In the genomic region with DNA sequence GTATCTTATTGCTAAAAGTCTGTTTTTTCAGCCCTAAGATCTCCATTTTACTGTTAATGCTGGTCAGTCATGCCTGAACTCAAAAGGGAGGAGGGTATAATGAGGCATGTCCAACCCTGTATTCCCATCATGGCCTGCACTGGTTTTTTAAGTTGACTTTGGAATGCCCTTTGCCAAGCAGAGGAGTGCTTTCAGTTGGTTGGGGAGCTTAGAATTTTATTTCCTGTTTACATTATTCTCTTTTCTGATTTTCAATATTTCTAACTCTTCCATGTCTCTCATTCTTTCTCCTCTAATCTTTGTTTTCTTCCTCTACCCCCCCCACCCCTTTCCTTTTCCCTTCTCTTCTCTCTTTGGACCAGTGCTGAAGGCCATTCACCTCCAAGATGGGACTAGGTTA, we compare ENCODE assay signal across 14 cellular contexts. TPM values are rescaled to one million over a fixed set of nuclear protein-coding genes. Genes with fewer than 3 reads are reported as not detected.
A peak's percentile ranks its signal among the peaks of the same experiment; 100 is the strongest.
DNase-seq lines count a peak whose midpoint lies in the region; ATAC-seq and TF ChIP-seq lines count a peak whose summit lies in the region.
"Had no signal": no experiment of that assay in that cellular context is flagged by ENCODE, and none has a peak within 500 bp of the region (broad histone marks: within the 10 kb centered on the region; RNA-seq: fewer than 3 reads in every experiment).

No MANE protein-coding gene starts in this region.

- ATAC-seq in GM23338 = no peak
- no peak for ATAC-seq in activated T-helper 17 cell treated with anti-CD3 and anti-CD28 coated beads, Interleukin-2, amount 50 U/mL, for 72 hours (replicated peaks)
- ATAC-seq in esophagus mucosa = peak; percentile 10

- H3K36me3 ChIP-seq in GM23338 (ENCODE audit: insufficient read depth) (no peaks in the 10 kb centered on the region), neuronal stem cell (replicated peaks in 1 of 2; ENCODE audit: control insufficient read depth in 2 of 2, insufficient read depth in 2 of 2, low read length in 2 of 2) (no peaks in the 10 kb centered on the region), H7 (replicated peaks; ENCODE audit: control insufficient read depth, insufficient read depth, low read length) (no peaks in the 10 kb centered on the region), ascending aorta (no peaks in the 10 kb centered on the region)
- H3K36me3 ChIP-seq: MG63 had no signal

- H2AFZ ChIP-seq in GM23338 (peak overlapping the region; percentile 93), neuronal stem cell (ENCODE audit: low read length) (peak overlapping the region; percentile 67)

- no peaks in the 10 kb centered on the region; the same call in 1 of the 2 replicates for H3K4me1 ChIP-seq in GM23338 (ENCODE audit: insufficient read depth)
- peaks cover 0 to 2% of the 10 kb centered on the region in 2 donors for H3K4me1 ChIP-seq in neuronal stem cell (ENCODE audit: control insufficient read depth in 2 of 2, insufficient read depth in 1 of 2, low read depth in 1 of 2, low read length in 2 of 2)
- no peaks in the 10 kb centered on the region for H3K4me1 ChIP-seq in ascending aorta

- H3K9me3 Mint-ChIP-seq in GM23338 = peaks cover 13% of the 10 kb centered on the region
- no peaks in the 10 kb centered on the region for H3K9me3 Mint-ChIP-seq in activated T-helper 17 cell treated with anti-CD3 and anti-CD28 coated beads, Interleukin-2, amount 50 U/mL, for 72 hours

- H3K27ac Mint-ChIP-seq in GM23338 = peak overlapping the region; percentile 51; the same call in 1 of the 2 replicates
- no peak overlapping the region for H3K27ac Mint-ChIP-seq in activated T-helper 17 cell treated with anti-CD3 and anti-CD28 coated beads, Interleukin-2, amount 50 U/mL, for 72 hours

- H3K36me3 Mint-ChIP-seq in GM23338 (ENCODE audit: low read depth) = 0 out of 3 replicates have a peak, but pooled peaks cover 2% of the 10 kb centered on the region
- no peaks in the 10 kb centered on the region for H3K36me3 Mint-ChIP-seq in activated T-helper 17 cell treated with anti-CD3 and anti-CD28 coated beads, Interleukin-2, amount 50 U/mL, for 72 hours (ENCODE audit: low read depth)
- H3K36me3 Mint-ChIP-seq: CD14-positive monocyte had no signal

- no peak overlapping the region for H3K23ac ChIP-seq in neuronal stem cell (ENCODE audit: low read depth, low read length, poor library complexity)

- no peak overlapping the region for H4K8ac ChIP-seq in neuronal stem cell (ENCODE audit: low read depth, low read length)

- TF ChIP-seq CTCF in GM23338 (conservative IDR thresholded peaks at IDR 0.05; ENCODE audit: low read depth in 2 of 2) (no peak), ascending aorta (IDR thresholded peaks at IDR 0.05) (no peak)

- H3K9me2 ChIP-seq in GM23338 (ENCODE audit: insufficient read depth) = no peaks in the 10 kb centered on the region

- no peak overlapping the region for H3K4me3 Mint-ChIP-seq in GM23338
- H3K4me3 Mint-ChIP-seq in activated T-helper 17 cell treated with anti-CD3 and anti-CD28 coated beads, Interleukin-2, amount 50 U/mL, for 72 hours = peak overlapping the region; percentile 59
- H3K4me3 Mint-ChIP-seq: CD14-positive monocyte had no signal

- H2BK15ac ChIP-seq in neuronal stem cell (ENCODE audit: low read length) = no peak overlapping the region

- H3K9me3 ChIP-seq in neuronal stem cell (replicated peaks in 1 of 2; ENCODE audit: control insufficient read depth in 2 of 2, insufficient read depth in 1 of 2, low read depth in 1 of 2, low read length in 2 of 2) (no peaks in the 10 kb centered on the region), ascending aorta (no peaks in the 10 kb centered on the region)
- H3K9me3 ChIP-seq: MG63 had no signal

- H2BK12ac ChIP-seq in neuronal stem cell (ENCODE audit: low read length) = no peak overlapping the region

- no peak overlapping the region for H4K91ac ChIP-seq in neuronal stem cell (ENCODE audit: low read depth, low read length, poor library complexity)

- no peak overlapping the region for H3K14ac ChIP-seq in neuronal stem cell (ENCODE audit: low read length)

- no peaks in the 10 kb centered on the region for H4K20me1 ChIP-seq in GM23338 (replicated peaks; ENCODE audit: insufficient read depth)

- H3K4me3 ChIP-seq in GM23338 (no peak overlapping the region), neuronal stem cell (ENCODE audit: low read length in 2 of 2) (no peak overlapping the region), H7 (ENCODE audit: insufficient read depth, low read depth, low read length) (no peak overlapping the region), ascending aorta (no peak overlapping the region)
- H3K4me3 ChIP-seq: MG63 had no signal

- no peak overlapping the region for H2BK120ac ChIP-seq in neuronal stem cell (ENCODE audit: low read depth, low read length)

- no peaks in the 10 kb centered on the region for H3K79me1 ChIP-seq in neuronal stem cell (ENCODE audit: low read depth, low read length)

- H3F3A ChIP-seq in GM23338 (replicated peaks; ENCODE audit: low read depth) = no peaks in the 10 kb centered on the region

- H3K4me2 ChIP-seq in GM23338 (no peak overlapping the region), neuronal stem cell (ENCODE audit: insufficient read depth, low read length, poor library complexity, severe bottlenecking) (no peak overlapping the region)
- H3K4me2 ChIP-seq: KMS-11 had no signal

- DNase-seq in GM23338 (ENCODE audit: low spot score) = no peak
- no peak for DNase-seq in neuronal stem cell (ENCODE audit: low spot score)
- DNase-seq in MV-4-11 (lab: John Stamatoyannopoulos, UW) = no peak
- DNase-seq in H7 = no peak
- DNase-seq in COLO668 (lab: John Stamatoyannopoulos, UW; ENCODE audit: unreplicated experiment) = no peak
- no peak for DNase-seq in ascending aorta (ENCODE audit: low spot score in 2 of 2)

- no peaks in the 10 kb centered on the region for H3K27me3 ChIP-seq in GM23338 (ENCODE audit: insufficient read depth)
- peaks cover 0 to 4% (median 0%) of the 10 kb centered on the region in 3 experiments for H3K27me3 ChIP-seq in neuronal stem cell (ENCODE audit: control insufficient read depth in 3 of 3, insufficient read depth in 3 of 3, low read depth in 1 of 3, low read length in 3 of 3)
- H3K27me3 ChIP-seq in H7 (ENCODE audit: control insufficient read depth, insufficient read depth, low read length) = no peaks in the 10 kb centered on the region
- no peaks in the 10 kb centered on the region for H3K27me3 ChIP-seq in ascending aorta
- H3K27me3 ChIP-seq: MG63 had no signal

- no peak overlapping the region for H3K9ac ChIP-seq in neuronal stem cell (ENCODE audit: low read depth, low read length, poor library complexity)
- H3K9ac ChIP-seq: KMS-11 had no signal

- H3K4ac ChIP-seq in neuronal stem cell (ENCODE audit: low read length) = no peak overlapping the region

- H3K79me2 ChIP-seq in GM23338 (replicated peaks; ENCODE audit: insufficient read depth) = no peaks in the 10 kb centered on the region

- H2AK5ac ChIP-seq in neuronal stem cell (ENCODE audit: low read depth, low read length) = no peak overlapping the region

- intact Hi-C loops in ascending aorta (cut with DNase I) = loop anchor here (10.0 kb wide), 1 partner anchor 304 kb away; no protein-coding TSS in a partner anchor

- no peak overlapping the region for H3K18ac ChIP-seq in neuronal stem cell (ENCODE audit: low read length)

- H2BK5ac ChIP-seq in neuronal stem cell (ENCODE audit: low read length) = no peak overlapping the region

- peaks cover 12% of the 10 kb centered on the region for H3K27me3 Mint-ChIP-seq in GM23338 (ENCODE audit: insufficient read depth, low read depth, poor library complexity)
- peaks cover 8% of the 10 kb centered on the region for H3K27me3 Mint-ChIP-seq in activated T-helper 17 cell treated with anti-CD3 and anti-CD28 coated beads, Interleukin-2, amount 50 U/mL, for 72 hours

- H3K4me1 Mint-ChIP-seq in GM23338 = peaks cover 14% of the 10 kb centered on the region
- H3K4me1 Mint-ChIP-seq in activated T-helper 17 cell treated with anti-CD3 and anti-CD28 coated beads, Interleukin-2, amount 50 U/mL, for 72 hours = peaks cover 6% of the 10 kb centered on the region

- H3K27ac ChIP-seq in GM23338 (ENCODE audit: low read depth) (no peak overlapping the region; the same call in 1 of the 2 replicates), neuronal stem cell (replicated peaks; ENCODE audit: low read length) (no peak overlapping the region), ascending aorta (no peak overlapping the region)
- H3K27ac ChIP-seq: HL-60, KMS-11 had no signal

TF ChIP-seq in GM23338, 12 proteins besides CTCF, POLR2A, EP300 and RAD21 (continues in another document):
- TF ChIP-seq JUNB (IDR thresholded peaks at IDR 0.05; ENCODE audit: unreplicated experiment) (no peak), ZNF331 (CRISPR knock-in tag; IDR thresholded peaks at IDR 0.05; ENCODE audit: low read depth) (no peak)
- TF ChIP-seq, protein P1, sequence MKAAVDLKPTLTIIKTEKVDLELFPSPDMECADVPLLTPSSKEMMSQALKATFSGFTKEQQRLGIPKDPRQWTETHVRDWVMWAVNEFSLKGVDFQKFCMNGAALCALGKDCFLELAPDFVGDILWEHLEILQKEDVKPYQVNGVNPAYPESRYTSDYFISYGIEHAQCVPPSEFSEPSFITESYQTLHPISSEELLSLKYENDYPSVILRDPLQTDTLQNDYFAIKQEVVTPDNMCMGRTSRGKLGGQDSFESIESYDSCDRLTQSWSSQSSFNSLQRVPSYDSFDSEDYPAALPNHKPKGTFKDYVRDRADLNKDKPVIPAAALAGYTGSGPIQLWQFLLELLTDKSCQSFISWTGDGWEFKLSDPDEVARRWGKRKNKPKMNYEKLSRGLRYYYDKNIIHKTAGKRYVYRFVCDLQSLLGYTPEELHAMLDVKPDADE (IDR thresholded peaks at IDR 0.05) = no peak

RNA-seq across cellular contexts. Expression of a gene that starts 4.9 kb away (rescaled TPM):
- total RNA-seq in GM23338 (2014; rRNA removed; shearing (Covaris generic)) = 0.35 and 0.42 TPM in 2 replicates
- polyA plus RNA-seq in GM23338 (2016; fragmentation: Nextera tagmentation; extraction: Ambion mirVana) = 0.48 and 0.92 TPM in 2 replicates
- total RNA-seq in activated T-helper 17 cell treated with anti-CD3 and anti-CD28 coated beads, Interleukin-2, amount 50 U/mL, for 72 hours = 10 to 100 TPM in 1 of 2 donors, 1 to 10 TPM in 1; 7.9 to 17.7 TPM
- total RNA-seq in esophagus mucosa = not detected
- polyA plus RNA-seq in neuronal stem cell (2013, experiment 1 of 2) = 0.13 TPM
- 0.19 TPM for polyA plus RNA-seq in neuronal stem cell (2013, experiment 2 of 2)
- total RNA-seq in H7 (2014; rRNA removed; shearing (Covaris generic)) = 0.74 and 1.1 TPM in 2 replicates
- total RNA-seq in ascending aorta = not detected
- total RNA-seq: Right ventricle myocardium inferior had no signal
- polyA plus RNA-seq: CD14-positive monocyte had no signal

RNA-seq across cellular contexts. Expression of a gene that starts 52.6 kb away (rescaled TPM):
- 28.5 and 29.9 TPM in 2 replicates for total RNA-seq in GM23338 (2014; rRNA removed; shearing (Covaris generic))
- polyA plus RNA-seq in GM23338 (2016; fragmentation: Nextera tagmentation; extraction: Ambion mirVana) = 11.0 and 11.9 TPM in 2 replicates
- not detected for total RNA-seq in activated T-helper 17 cell treated with anti-CD3 and anti-CD28 coated beads, Interleukin-2, amount 50 U/mL, for 72 hours
- 0.04 TPM for total RNA-seq in esophagus mucosa
- 19.9 TPM for polyA plus RNA-seq in neuronal stem cell (2013, experiment 1 of 2)
- polyA plus RNA-seq in neuronal stem cell (2013, experiment 2 of 2) = 21.1 TPM
- total RNA-seq in H7 (2014; rRNA removed; shearing (Covaris generic)) = 1.4 and 2.0 TPM in 2 replicates
- total RNA-seq in ascending aorta = 4.7 TPM
- total RNA-seq: G401 had no signal
